Comparison of ENCODE assay signal across 8 cellular contexts in the genomic region with DNA sequence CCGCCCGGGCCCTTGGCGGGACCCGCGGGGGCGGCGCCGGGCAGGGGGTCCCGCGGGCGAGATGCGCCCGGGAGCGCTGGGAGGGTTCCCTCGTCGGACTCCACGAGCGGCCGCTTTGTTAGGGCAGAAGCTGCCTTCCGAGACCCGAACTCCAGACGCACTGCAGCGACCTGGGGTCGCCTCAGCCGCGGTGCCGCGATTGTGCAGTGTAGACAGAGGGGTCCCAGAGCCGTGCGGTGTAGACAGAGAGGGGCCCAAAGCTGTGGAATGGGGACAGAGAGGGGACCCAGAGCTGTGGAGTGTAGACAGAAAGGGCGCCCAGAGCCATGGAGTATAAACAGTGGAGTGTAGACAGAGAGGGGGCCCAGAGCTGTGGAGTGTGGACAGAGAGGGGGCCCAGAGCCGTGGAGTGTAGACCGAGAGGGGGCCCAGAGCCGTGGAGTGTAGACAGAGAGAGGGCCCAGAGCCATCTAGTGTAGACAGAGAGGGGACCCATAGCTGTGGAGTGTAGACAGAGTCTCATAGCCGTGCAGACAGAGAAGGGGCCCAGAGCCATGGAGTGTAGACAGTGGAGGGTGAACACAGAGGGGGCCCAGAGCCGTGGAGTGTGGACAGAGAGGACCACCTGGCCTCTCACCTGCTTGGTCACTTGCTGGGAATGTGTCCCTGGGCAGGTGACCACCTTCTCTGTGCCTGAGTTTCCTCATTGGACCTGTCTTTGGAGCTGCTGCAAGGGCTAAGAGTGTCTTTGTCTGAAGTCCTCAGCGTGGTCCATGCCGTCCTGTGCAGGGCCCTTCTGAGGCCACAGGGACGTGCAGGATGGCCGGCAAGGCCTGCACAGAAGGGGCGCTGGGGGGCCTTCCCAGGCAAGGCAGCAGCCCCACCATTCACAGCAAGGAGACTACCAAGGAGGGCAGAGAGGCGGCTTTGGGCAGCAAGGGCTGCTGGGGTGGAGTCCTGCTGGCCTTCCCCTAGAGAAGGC. TPM values are rescaled to one million over a fixed set of nuclear protein-coding genes. Genes with fewer than 3 reads are reported as not detected.
A peak's percentile ranks its signal among the peaks of the same experiment; 100 is the strongest.
DNase-seq lines count a peak whose midpoint lies in the region; ATAC-seq, FAIRE-seq and TF ChIP-seq lines count a peak whose summit lies in the region.

No MANE protein-coding gene starts in this region.

- no peaks in the 10 kb centered on the region for H3K36me3 Mint-ChIP-seq in T-helper 1 cell treated with Interleukin-12 subunit alpha and Interleukin-12 subunit beta and Interleukin-4 antibody, amounts not matched to agents 30 μg/mL and 1 μg/mL, for 36 hours (ENCODE audit: low read depth)
- no peaks in the 10 kb centered on the region for H3K36me3 Mint-ChIP-seq in activated T-helper 2 cell treated with anti-CD3 and anti-CD28 coated beads, Interferon-gamma antibody, Interleukin-2, Interleukin-4, amounts not matched to agents 10 μg/mL and 5 μg/mL and 100 μg/mL, durations not matched to agents 14 hours and 24 hours and 36 hours (ENCODE audit: low read depth)
- H3K36me3 Mint-ChIP-seq in stimulated activated effector memory CD8-positive, alpha-beta T cell treated with anti-CD3 and anti-CD28 coated beads, Interleukin-12 subunit alpha, Interleukin-12 subunit beta, amount 100 ng/mL, for 72 hours, result no peaks in the 10 kb centered on the region

- H3K27me3 ChIP-seq in iPS-15b (ENCODE audit: control insufficient read depth, insufficient read depth, low read length), result peaks cover 3% of the 10 kb centered on the region

- H3K4me3 ChIP-seq in iPS-15b (ENCODE audit: low read depth, low read length), result peak overlapping the region; percentile 49

- peak overlapping the region; percentile 7 for H3K27ac Mint-ChIP-seq in T-helper 1 cell treated with Interleukin-12 subunit alpha and Interleukin-12 subunit beta and Interleukin-4 antibody, amounts not matched to agents 30 μg/mL and 1 μg/mL, for 36 hours
- no peak overlapping the region for H3K27ac Mint-ChIP-seq in activated T-helper 2 cell treated with anti-CD3 and anti-CD28 coated beads, Interferon-gamma antibody, Interleukin-2, Interleukin-4, amounts not matched to agents 10 μg/mL and 5 μg/mL and 100 μg/mL, durations not matched to agents 14 hours and 24 hours and 36 hours
- peak overlapping the region; percentile 11 for H3K27ac Mint-ChIP-seq in stimulated activated effector memory CD8-positive, alpha-beta T cell treated with anti-CD3 and anti-CD28 coated beads, Interleukin-12 subunit alpha, Interleukin-12 subunit beta, amount 100 ng/mL, for 72 hours

- no peaks in the 10 kb centered on the region for H3K4me1 ChIP-seq in iPS-15b (ENCODE audit: control insufficient read depth, insufficient read depth, low read length)

- peaks cover 10% of the 10 kb centered on the region for H3K4me1 Mint-ChIP-seq in T-helper 1 cell treated with Interleukin-12 subunit alpha and Interleukin-12 subunit beta and Interleukin-4 antibody, amounts not matched to agents 30 μg/mL and 1 μg/mL, for 36 hours (ENCODE audit: low read depth)
- H3K4me1 Mint-ChIP-seq in activated T-helper 2 cell treated with anti-CD3 and anti-CD28 coated beads, Interferon-gamma antibody, Interleukin-2, Interleukin-4, amounts not matched to agents 10 μg/mL and 5 μg/mL and 100 μg/mL, durations not matched to agents 14 hours and 24 hours and 36 hours (ENCODE audit: low read depth), result peaks cover 10% of the 10 kb centered on the region
- H3K4me1 Mint-ChIP-seq in stimulated activated effector memory CD8-positive, alpha-beta T cell treated with anti-CD3 and anti-CD28 coated beads, Interleukin-12 subunit alpha, Interleukin-12 subunit beta, amount 100 ng/mL, for 72 hours, result peaks cover 25% of the 10 kb centered on the region

- H3K27me3 Mint-ChIP-seq in T-helper 1 cell treated with Interleukin-12 subunit alpha and Interleukin-12 subunit beta and Interleukin-4 antibody, amounts not matched to agents 30 μg/mL and 1 μg/mL, for 36 hours (ENCODE audit: low read depth), result peaks cover 73% of the 10 kb centered on the region
- H3K27me3 Mint-ChIP-seq in activated T-helper 2 cell treated with anti-CD3 and anti-CD28 coated beads, Interferon-gamma antibody, Interleukin-2, Interleukin-4, amounts not matched to agents 10 μg/mL and 5 μg/mL and 100 μg/mL, durations not matched to agents 14 hours and 24 hours and 36 hours (ENCODE audit: low read depth), result peaks cover 45% of the 10 kb centered on the region

- TF ChIP-seq POLR2A in GM12892 (IDR thresholded peaks at IDR 0.05; ENCODE audit: low read depth, low read length), result no peak

- H3K4me3 Mint-ChIP-seq in T-helper 1 cell treated with Interleukin-12 subunit alpha and Interleukin-12 subunit beta and Interleukin-4 antibody, amounts not matched to agents 30 μg/mL and 1 μg/mL, for 36 hours, result peak overlapping the region; percentile 68
- H3K4me3 Mint-ChIP-seq in activated T-helper 2 cell treated with anti-CD3 and anti-CD28 coated beads, Interferon-gamma antibody, Interleukin-2, Interleukin-4, amounts not matched to agents 10 μg/mL and 5 μg/mL and 100 μg/mL, durations not matched to agents 14 hours and 24 hours and 36 hours (ENCODE audit: low read depth), result peak overlapping the region; percentile 72
- H3K4me3 Mint-ChIP-seq in stimulated activated effector memory CD8-positive, alpha-beta T cell treated with anti-CD3 and anti-CD28 coated beads, Interleukin-12 subunit alpha, Interleukin-12 subunit beta, amount 100 ng/mL, for 72 hours, result peak overlapping the region; percentile 70

- no peaks in the 10 kb centered on the region for H3K9me3 Mint-ChIP-seq in T-helper 1 cell treated with Interleukin-12 subunit alpha and Interleukin-12 subunit beta and Interleukin-4 antibody, amounts not matched to agents 30 μg/mL and 1 μg/mL, for 36 hours
- H3K9me3 Mint-ChIP-seq in activated T-helper 2 cell treated with anti-CD3 and anti-CD28 coated beads, Interferon-gamma antibody, Interleukin-2, Interleukin-4, amounts not matched to agents 10 μg/mL and 5 μg/mL and 100 μg/mL, durations not matched to agents 14 hours and 24 hours and 36 hours, result no peaks in the 10 kb centered on the region
- H3K9me3 Mint-ChIP-seq in stimulated activated effector memory CD8-positive, alpha-beta T cell treated with anti-CD3 and anti-CD28 coated beads, Interleukin-12 subunit alpha, Interleukin-12 subunit beta, amount 100 ng/mL, for 72 hours, result peaks cover 3% of the 10 kb centered on the region

- ATAC-seq in stimulated activated effector memory CD8-positive, alpha-beta T cell treated with anti-CD3 and anti-CD28 coated beads, Interleukin-12 subunit alpha, Interleukin-12 subunit beta, amount 100 ng/mL, for 72 hours, result no peak

- no peak for DNase-seq in T-helper 1 cell
- no peak for DNase-seq in activated T-helper 2 cell treated with anti-CD3 and anti-CD28 coated beads, Interferon-gamma antibody, Interleukin-2, Interleukin-4, amounts not matched to agents 10 μg/mL and 5 μg/mL and 100 μg/mL, durations not matched to agents 14 hours and 24 hours and 36 hours (ENCODE audit: low spot score)
- no peak for DNase-seq in stimulated activated effector memory CD8-positive, alpha-beta T cell treated with anti-CD3 and anti-CD28 coated beads, Interleukin-12 subunit alpha, Interleukin-12 subunit beta, amount 100 ng/mL, for 72 hours (ENCODE audit: low spot score in 2 of 2)
- DNase-seq in GM12892 (ENCODE audit: insufficient read length), result no peak
- DNase-seq in stimulated activated CD4-positive, alpha-beta T cell treated with anti-CD3 and anti-CD28 coated beads, Interleukin-4, amount 100 ng/mL, for 1 hour, result no peak
- no peak for DNase-seq in NCI-H2196 (lab: John Stamatoyannopoulos, UW; ENCODE audit: unreplicated experiment)

- H3K9me3 ChIP-seq in iPS-15b (ENCODE audit: control insufficient read depth, insufficient read depth, low read length), result no peaks in the 10 kb centered on the region

- H3K36me3 ChIP-seq in iPS-15b (ENCODE audit: control insufficient read depth, insufficient read depth, low read length), result no peaks in the 10 kb centered on the region

- FAIRE-seq in GM12892 (lab: Jason Lieb, UNC), result no peak

- intact Hi-C loops in activated T-helper 2 cell treated with anti-CD3 and anti-CD28 coated beads, Interferon-gamma antibody, Interleukin-2, Interleukin-4, amounts not matched to agents 10 μg/mL and 5 μg/mL and 100 μg/mL, durations not matched to agents 14 hours and 24 hours and 36 hours (cut with micrococcal nuclease), result loop anchor here (5.0 to 10.0 kb wide), 3 partner anchors 91 to 1031 kb away; a partner anchor contains a TSS

- peak overlapping the region; percentile 68 for H3K9ac ChIP-seq in iPS-15b (ENCODE audit: low read depth, low read length)

RNA-seq across cellular contexts. Expression of a gene that starts 0.9 kb away (rescaled TPM):
- 7.0 and 8.3 TPM in 2 replicates for total RNA-seq in activated T-helper 2 cell treated with anti-CD3 and anti-CD28 coated beads, Interferon-gamma antibody, Interleukin-2, Interleukin-4, amounts not matched to agents 10 μg/mL and 5 μg/mL and 100 μg/mL, durations not matched to agents 14 hours and 24 hours and 36 hours
- 1.3 TPM for polyA plus RNA-seq in GM12892 (2012; ENCODE audit: missing spikeins)

RNA-seq across cellular contexts. Expression of a gene that starts 44.7 kb away (rescaled TPM):
- 0.64 and 0.68 TPM in 2 replicates for total RNA-seq in activated T-helper 2 cell treated with anti-CD3 and anti-CD28 coated beads, Interferon-gamma antibody, Interleukin-2, Interleukin-4, amounts not matched to agents 10 μg/mL and 5 μg/mL and 100 μg/mL, durations not matched to agents 14 hours and 24 hours and 36 hours
- 0.40 TPM for polyA plus RNA-seq in GM12892 (2012; ENCODE audit: missing spikeins)
